19 cellular contexts compared by ENCODE assay signal in the genomic region with DNA sequence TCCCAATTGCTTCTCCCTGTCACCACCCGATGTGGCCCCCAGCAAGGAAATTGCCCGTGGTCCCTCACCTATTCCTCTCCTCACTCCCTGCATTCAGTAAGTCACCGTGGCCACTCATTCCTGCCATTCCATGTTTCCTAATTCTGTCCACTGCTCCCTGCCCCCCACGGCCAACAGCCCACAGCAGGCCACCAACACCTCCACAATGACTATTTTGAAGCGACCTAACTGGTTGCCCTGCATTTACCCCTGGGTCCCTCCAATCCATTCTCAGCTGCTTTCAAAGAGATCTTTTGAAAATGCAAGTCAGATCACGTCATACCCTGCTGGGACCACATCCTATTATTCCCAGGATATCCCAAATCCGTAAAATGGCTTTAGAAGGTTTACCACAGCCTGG.
DNase-seq lines count a peak whose midpoint lies in the region; ATAC-seq and TF ChIP-seq lines count a peak whose summit lies in the region.
"Had no signal": no experiment of that assay in that cellular context is flagged by ENCODE, and none has a peak within 500 bp of the region (broad histone marks: within the 10 kb centered on the region; RNA-seq: fewer than 3 reads in every experiment).

No MANE protein-coding gene starts in this region.

- H3K23ac ChIP-seq in neuronal stem cell (ENCODE audit: low read depth, low read length, poor library complexity): no peak overlapping the region

- H3K36me3 ChIP-seq in neuronal stem cell (replicated peaks in 1 of 2; ENCODE audit: control insufficient read depth in 2 of 2, insufficient read depth in 2 of 2, low read length in 2 of 2): no peaks in the 10 kb centered on the region
- H3K36me3 ChIP-seq: BLaER1 treated with 17β-estradiol and CSF1 and Interleukin-3, amounts not matched to agents 10 nM and 100 nM; HAP-1 had no signal

- H2BK120ac ChIP-seq in neuronal stem cell (ENCODE audit: low read depth, low read length): no peak overlapping the region

- H3K4me1 ChIP-seq in neuronal stem cell (ENCODE audit: control insufficient read depth in 2 of 2, insufficient read depth in 1 of 2, low read depth in 1 of 2, low read length in 2 of 2): peaks cover 8 to 13% of the 10 kb centered on the region in 2 donors

- no peak overlapping the region for H2BK12ac ChIP-seq in neuronal stem cell (ENCODE audit: low read length)

- H3K4me3 ChIP-seq in neuronal stem cell (ENCODE audit: low read length in 2 of 2): no peak overlapping the region
- H3K4me3 ChIP-seq: BLaER1 treated with 17β-estradiol and CSF1 and Interleukin-3, amounts not matched to agents 10 nM and 100 nM; HAP-1 had no signal

- no peak for TF ChIP-seq CTCF in WTC11 (IDR thresholded peaks at IDR 0.05)
- TF ChIP-seq CTCF in chondrocyte (IDR thresholded peaks at IDR 0.05): no peak

- H3K27me3 ChIP-seq in neuronal stem cell (ENCODE audit: control insufficient read depth in 3 of 3, insufficient read depth in 3 of 3, low read depth in 1 of 3, low read length in 3 of 3): no peaks in the 10 kb centered on the region
- H3K27me3 ChIP-seq: BLaER1 treated with 17β-estradiol and CSF1 and Interleukin-3, amounts not matched to agents 10 nM and 100 nM had no signal

- H4K8ac ChIP-seq in neuronal stem cell (ENCODE audit: low read depth, low read length): no peak overlapping the region

- no peak overlapping the region for H4K91ac ChIP-seq in neuronal stem cell (ENCODE audit: low read depth, low read length, poor library complexity)

- DNase-seq in WTC11 (ENCODE audit: low spot score) (no peak), iPS-NIHi11 (ENCODE audit: low spot score) (peak; percentile 20), neuronal stem cell (ENCODE audit: low spot score) (no peak), chondrocyte (ENCODE audit: low spot score) (no peak)
- DNase-seq in effector CD8-positive, alpha-beta T cell (lab: John Stamatoyannopoulos, UW): no peak
- DNase-seq: CD4-positive, CD25-positive, alpha-beta regulatory T cell; CD8-positive, alpha-beta memory T cell; COR-L47; DMS 273 treated with DMSO at 0.1 percent for 48 hours; DMS53; DND-41; EL; GOT3 had no signal

- H2AFZ ChIP-seq in neuronal stem cell (ENCODE audit: low read length): no peak overlapping the region

- CTCF ChIA-PET in WTC11 (lab: Charles Lee): no interaction called here

- POLR2A ChIA-PET in WTC11 (lab: Charles Lee): no interaction called here

- WGBS in neuronal stem cell (ENCODE audit: extremely low coverage in 2 of 2, insufficient read length in 2 of 2, insufficient replicate concordance in 1 of 2), 2 donors: no CpG with 5 or more reads among the region's 7 CpGs

- no peak overlapping the region for H3K4me3 Mint-ChIP-seq in WTC11
- no peak overlapping the region for H3K4me3 Mint-ChIP-seq in chondrocyte (ENCODE audit: unreplicated experiment)
- H3K4me3 Mint-ChIP-seq: B cell; CD4-positive, CD25-positive, alpha-beta regulatory T cell; CD8-positive, alpha-beta memory T cell; IgD-negative memory B cell had no signal

- H3K9me3 Mint-ChIP-seq in WTC11 (peaks cover 9% of the 10 kb centered on the region), chondrocyte (ENCODE audit: low read depth) (no peaks in the 10 kb centered on the region)

- H3K79me1 ChIP-seq in neuronal stem cell (ENCODE audit: low read depth, low read length): no peaks in the 10 kb centered on the region

- peaks cover 52% of the 10 kb centered on the region for H3K4me1 Mint-ChIP-seq in WTC11
- H3K4me1 Mint-ChIP-seq in chondrocyte (ENCODE audit: low read depth): peaks cover 72% of the 10 kb centered on the region
- H3K4me1 Mint-ChIP-seq: B cell; CD4-positive, CD25-positive, alpha-beta regulatory T cell; CD8-positive, alpha-beta memory T cell; IgD-negative memory B cell had no signal

- H3K9ac ChIP-seq in neuronal stem cell (ENCODE audit: low read depth, low read length, poor library complexity): no peak overlapping the region
- H3K9ac ChIP-seq: BLaER1 treated with 17β-estradiol and CSF1 and Interleukin-3, amounts not matched to agents 10 nM and 100 nM had no signal

- H3K36me3 Mint-ChIP-seq in WTC11 (no peaks in the 10 kb centered on the region), chondrocyte (ENCODE audit: low read depth) (no peaks in the 10 kb centered on the region)
- H3K36me3 Mint-ChIP-seq: CD4-positive, CD25-positive, alpha-beta regulatory T cell; CD8-positive, alpha-beta memory T cell; IgD-negative memory B cell had no signal

- peak overlapping the region; percentile 4 for H3K14ac ChIP-seq in neuronal stem cell (ENCODE audit: low read length)

- H2AK5ac ChIP-seq in neuronal stem cell (ENCODE audit: low read depth, low read length): no peak overlapping the region

- no peaks in the 10 kb centered on the region for H3K9me3 ChIP-seq in neuronal stem cell (replicated peaks in 1 of 2; ENCODE audit: control insufficient read depth in 2 of 2, insufficient read depth in 1 of 2, low read depth in 1 of 2, low read length in 2 of 2)
- H3K9me3 ChIP-seq: BLaER1 treated with 17β-estradiol and CSF1 and Interleukin-3, amounts not matched to agents 10 nM and 100 nM; HAP-1 had no signal

- H3K27ac Mint-ChIP-seq in WTC11: no peak overlapping the region
- no peak overlapping the region for H3K27ac Mint-ChIP-seq in chondrocyte (ENCODE audit: unreplicated experiment)
- H3K27ac Mint-ChIP-seq: B cell; CD8-positive, alpha-beta memory T cell; IgD-negative memory B cell had no signal

- no peak overlapping the region for H2BK15ac ChIP-seq in neuronal stem cell (ENCODE audit: low read length)

- ATAC-seq in WTC11 (peak; percentile 42), GM18861 (IDR thresholded peaks at IDR 0.05; ENCODE audit: unreplicated experiment) (no peak)
- ATAC-seq: HepG2 had no signal

- no peak overlapping the region for H3K4ac ChIP-seq in neuronal stem cell (ENCODE audit: low read length)

- no peak overlapping the region for H3K18ac ChIP-seq in neuronal stem cell (ENCODE audit: low read length)

- H3K27me3 Mint-ChIP-seq in WTC11 (ENCODE audit: low read depth): no peaks in the 10 kb centered on the region
- no peaks in the 10 kb centered on the region for H3K27me3 Mint-ChIP-seq in chondrocyte (ENCODE audit: low read depth)
- H3K27me3 Mint-ChIP-seq: B cell; CD4-positive, CD25-positive, alpha-beta regulatory T cell; CD8-positive, alpha-beta memory T cell; IgD-negative memory B cell had no signal

- no peak overlapping the region for H3K27ac ChIP-seq in neuronal stem cell (replicated peaks; ENCODE audit: low read length)
- H3K27ac ChIP-seq: BLaER1 treated with 17β-estradiol and CSF1 and Interleukin-3, amounts not matched to agents 10 nM and 100 nM had no signal

- no peak overlapping the region for H2BK5ac ChIP-seq in neuronal stem cell (ENCODE audit: low read length)

- H3K4me2 ChIP-seq in neuronal stem cell (ENCODE audit: insufficient read depth, low read length, poor library complexity, severe bottlenecking): no peak overlapping the region
- H3K4me2 ChIP-seq: BLaER1 treated with 17β-estradiol and CSF1 and Interleukin-3, amounts not matched to agents 10 nM and 100 nM had no signal

TF ChIP-seq in WTC11, 78 proteins besides CTCF, POLR2A, EP300 and RAD21:
- no peak for TF ChIP-seq NR1H2 (CRISPR knock-in tag; IDR thresholded peaks at IDR 0.05)
- peak; percentile 38; the same call in 1 of the 2 replicates for TF ChIP-seq SP1 (CRISPR knock-in tag; conservative IDR thresholded peaks at IDR 0.05)
- TF ChIP-seq, protein P1, sequence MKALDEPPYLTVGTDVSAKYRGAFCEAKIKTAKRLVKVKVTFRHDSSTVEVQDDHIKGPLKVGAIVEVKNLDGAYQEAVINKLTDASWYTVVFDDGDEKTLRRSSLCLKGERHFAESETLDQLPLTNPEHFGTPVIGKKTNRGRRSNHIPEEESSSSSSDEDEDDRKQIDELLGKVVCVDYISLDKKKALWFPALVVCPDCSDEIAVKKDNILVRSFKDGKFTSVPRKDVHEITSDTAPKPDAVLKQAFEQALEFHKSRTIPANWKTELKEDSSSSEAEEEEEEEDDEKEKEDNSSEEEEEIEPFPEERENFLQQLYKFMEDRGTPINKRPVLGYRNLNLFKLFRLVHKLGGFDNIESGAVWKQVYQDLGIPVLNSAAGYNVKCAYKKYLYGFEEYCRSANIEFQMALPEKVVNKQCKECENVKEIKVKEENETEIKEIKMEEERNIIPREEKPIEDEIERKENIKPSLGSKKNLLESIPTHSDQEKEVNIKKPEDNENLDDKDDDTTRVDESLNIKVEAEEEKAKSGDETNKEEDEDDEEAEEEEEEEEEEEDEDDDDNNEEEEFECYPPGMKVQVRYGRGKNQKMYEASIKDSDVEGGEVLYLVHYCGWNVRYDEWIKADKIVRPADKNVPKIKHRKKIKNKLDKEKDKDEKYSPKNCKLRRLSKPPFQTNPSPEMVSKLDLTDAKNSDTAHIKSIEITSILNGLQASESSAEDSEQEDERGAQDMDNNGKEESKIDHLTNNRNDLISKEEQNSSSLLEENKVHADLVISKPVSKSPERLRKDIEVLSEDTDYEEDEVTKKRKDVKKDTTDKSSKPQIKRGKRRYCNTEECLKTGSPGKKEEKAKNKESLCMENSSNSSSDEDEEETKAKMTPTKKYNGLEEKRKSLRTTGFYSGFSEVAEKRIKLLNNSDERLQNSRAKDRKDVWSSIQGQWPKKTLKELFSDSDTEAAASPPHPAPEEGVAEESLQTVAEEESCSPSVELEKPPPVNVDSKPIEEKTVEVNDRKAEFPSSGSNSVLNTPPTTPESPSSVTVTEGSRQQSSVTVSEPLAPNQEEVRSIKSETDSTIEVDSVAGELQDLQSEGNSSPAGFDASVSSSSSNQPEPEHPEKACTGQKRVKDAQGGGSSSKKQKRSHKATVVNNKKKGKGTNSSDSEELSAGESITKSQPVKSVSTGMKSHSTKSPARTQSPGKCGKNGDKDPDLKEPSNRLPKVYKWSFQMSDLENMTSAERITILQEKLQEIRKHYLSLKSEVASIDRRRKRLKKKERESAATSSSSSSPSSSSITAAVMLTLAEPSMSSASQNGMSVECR (CRISPR knock-in tag; IDR thresholded peaks at IDR 0.05; ENCODE audit: borderline replicate concordance): no peak
- TF ChIP-seq TEAD1 (CRISPR knock-in tag; IDR thresholded peaks at IDR 0.05): 0 out of 2 replicates have a peak, but pooled peaks have one; percentile 19
